27 cellular contexts compared by ENCODE assay signal in genomic region chr11:103825469-103825868, GRCh38.
"Had no signal": no experiment of that assay in that cellular context is flagged by ENCODE, and none has a peak within 500 bp of the region (broad histone marks: within the 10 kb centered on the region; RNA-seq: fewer than 3 reads in every experiment).

No MANE protein-coding gene starts in this region.

- H3K27me3 ChIP-seq: colonic mucosa, esophagus muscularis mucosa, esophagus squamous epithelium, foreskin keratinocyte, gastrocnemius medialis, gastroesophageal sphincter, heart left ventricle had no signal

- DNase-seq: colonic mucosa; cortex of kidney; dermis blood vessel endothelial cell; dorsolateral prefrontal cortex; effector CD4-positive, alpha-beta T cell; effector CD8-positive, alpha-beta T cell; effector memory CD4-positive, alpha-beta T cell; effector memory CD8-positive, alpha-beta T cell; endodermal cell; erythroblast; esophagus squamous epithelium; foreskin fibroblast; foreskin keratinocyte; foreskin melanocyte; gastrocnemius medialis; glutamatergic neuron; head of caudate nucleus; heart left ventricle had no signal

- H3K27ac ChIP-seq: colonic mucosa, coronary artery, dorsolateral prefrontal cortex, epithelial cell of prostate, esophagus muscularis mucosa, esophagus squamous epithelium, foreskin keratinocyte, gastrocnemius medialis, gastroesophageal sphincter, heart left ventricle had no signal

- H3K4me1 ChIP-seq: colonic mucosa, esophagus muscularis mucosa, esophagus squamous epithelium, foreskin keratinocyte, gastrocnemius medialis, gastroesophageal sphincter, heart left ventricle had no signal

- H3K36me3 ChIP-seq: colonic mucosa, esophagus muscularis mucosa, esophagus squamous epithelium, gastrocnemius medialis, gastroesophageal sphincter, heart left ventricle had no signal

- ATAC-seq: effector memory CD8-positive, alpha-beta T cell; esophagus mucosa; foreskin keratinocyte; gastrocnemius medialis; gastroesophageal sphincter; heart left ventricle had no signal

- H3K4me3 ChIP-seq: colonic mucosa, coronary artery, dorsolateral prefrontal cortex, esophagus muscularis mucosa, esophagus squamous epithelium, gastrocnemius medialis, gastroesophageal sphincter, heart left ventricle had no signal

- H3K9me3 ChIP-seq: colonic mucosa, esophagus squamous epithelium, gastrocnemius medialis had no signal

- FAIRE-seq: colon, endometrium, endothelial cell of umbilical vein, frontal cortex had no signal
